Comparison of ENCODE assay signal across 17 cellular contexts in genomic region chr1:119047040-119047438, GRCh38. TPM values are rescaled to one million over a fixed set of nuclear protein-coding genes. Genes with fewer than 3 reads are reported as not detected.
DNase-seq lines count a peak whose midpoint lies in the region; ATAC-seq, FAIRE-seq and TF ChIP-seq lines count a peak whose summit lies in the region.
"Had no signal": no experiment of that assay in that cellular context is flagged by ENCODE, and none has a peak within 500 bp of the region (broad histone marks: within the 10 kb centered on the region; RNA-seq: fewer than 3 reads in every experiment).

No MANE protein-coding gene starts in this region.

- no peak overlapping the region for H2BK15ac ChIP-seq in H9 (ENCODE audit: low read depth, low read length)

- H4K8ac ChIP-seq in H9 (replicated peaks; ENCODE audit: insufficient read length, low read depth, low read length): no peak overlapping the region

- H3F3A ChIP-seq in PC-9 (ENCODE audit: insufficient read depth, low read depth): no peaks in the 10 kb centered on the region

- H3K27ac Mint-ChIP-seq in astrocyte (ENCODE audit: unreplicated experiment) (no peak overlapping the region), T-cell (no peak overlapping the region), H9 (peak overlapping the region in 1 of 3 experiments; percentile 41; a peak in 2 of 7 replicates)
- H3K27ac Mint-ChIP-seq: CD14-positive monocyte; memory B cell; stimulated activated memory B cell treated with anti-CD40 and anti-IgM and Interleukin-4, amounts not matched to agents 10 μg/mL and 1 μg/mL and 100 μg/mL, for 72 hours had no signal

- H3K9ac ChIP-seq in astrocyte (ENCODE audit: low read length) (peak overlapping the region; percentile 28), skeletal muscle satellite cell (ENCODE audit: low read depth, low read length) (peak overlapping the region; percentile 37), H9 (ENCODE audit: extremely low read depth, insufficient read length, low read length) (no peak overlapping the region)
- H3K9ac ChIP-seq: SK-N-SH had no signal

- H3K9me3 Mint-ChIP-seq in astrocyte (ENCODE audit: unreplicated experiment) (no peaks in the 10 kb centered on the region), T-cell (peaks cover 0 to 4% (median 0%) of the 10 kb centered on the region in 3 donors), H9 (no peaks in the 10 kb centered on the region)
- H3K9me3 Mint-ChIP-seq: stimulated activated memory B cell treated with anti-CD40 and anti-IgM and Interleukin-4, amounts not matched to agents 10 μg/mL and 1 μg/mL and 100 μg/mL, for 72 hours had no signal

- H3K14ac ChIP-seq in H9 (ENCODE audit: insufficient read depth, low read length): no peak overlapping the region

- H3K9me2 ChIP-seq in PC-9 (ENCODE audit: insufficient read depth): no peaks in the 10 kb centered on the region
- H3K9me2 ChIP-seq: SK-N-SH had no signal

- H3K4me3 Mint-ChIP-seq in astrocyte (ENCODE audit: unreplicated experiment): no peak overlapping the region
- H3K4me3 Mint-ChIP-seq in T-cell: no peak overlapping the region
- H3K4me3 Mint-ChIP-seq in H9: no peak overlapping the region
- H3K4me3 Mint-ChIP-seq: CD14-positive monocyte; memory B cell; stimulated activated memory B cell treated with anti-CD40 and anti-IgM and Interleukin-4, amounts not matched to agents 10 μg/mL and 1 μg/mL and 100 μg/mL, for 72 hours had no signal

- no peak overlapping the region for H3K4me3 ChIP-seq in astrocyte (ENCODE audit: insufficient read depth, low read depth, low read length)
- no peak overlapping the region for H3K4me3 ChIP-seq in skeletal muscle satellite cell (ENCODE audit: low read length)
- no peak overlapping the region for H3K4me3 ChIP-seq in PC-9

- no CpG with 5 or more reads among the region's 3 CpGs for WGBS in H9 (ENCODE audit: extremely low coverage, insufficient read length, low lambda C conversion rate)

- H3K56ac ChIP-seq in H9 (ENCODE audit: insufficient read length, low read depth, low read length): no peak overlapping the region

- H4K20me1 ChIP-seq in astrocyte (ENCODE audit: insufficient read depth, low read length) (no peaks in the 10 kb centered on the region), PC-9 (ENCODE audit: insufficient read depth) (0 out of 2 replicates have a peak, but pooled peaks cover 3% of the 10 kb centered on the region), H9 (ENCODE audit: control insufficient read depth, insufficient read depth, insufficient read length) (no peaks in the 10 kb centered on the region)

- H3K79me1 ChIP-seq in H9 (ENCODE audit: insufficient read depth, low read depth, low read length, poor library complexity, severe bottlenecking): no peaks in the 10 kb centered on the region

- no peaks in the 10 kb centered on the region for H3K79me2 ChIP-seq in astrocyte (ENCODE audit: insufficient read depth, low read length)
- no peaks in the 10 kb centered on the region for H3K79me2 ChIP-seq in PC-9 (ENCODE audit: low read depth)
- no peaks in the 10 kb centered on the region for H3K79me2 ChIP-seq in H9 (ENCODE audit: insufficient read depth, low read length)

- peaks cover 6% of the 10 kb centered on the region for H3K4me1 Mint-ChIP-seq in astrocyte (ENCODE audit: low read depth, unreplicated experiment)
- H3K4me1 Mint-ChIP-seq in T-cell: no peaks in the 10 kb centered on the region
- peaks cover 19 to 20% of the 10 kb centered on the region in 2 experiments for H3K4me1 Mint-ChIP-seq in H9
- H3K4me1 Mint-ChIP-seq: CD14-positive monocyte; stimulated activated memory B cell treated with anti-CD40 and anti-IgM and Interleukin-4, amounts not matched to agents 10 μg/mL and 1 μg/mL and 100 μg/mL, for 72 hours had no signal

- peak overlapping the region; percentile 59 for H3K4me2 ChIP-seq in astrocyte (ENCODE audit: low read length)
- H3K4me2 ChIP-seq in skeletal muscle satellite cell (ENCODE audit: low read length): peak overlapping the region; percentile 62
- H3K4me2 ChIP-seq in PC-9: no peak overlapping the region
- H3K4me2 ChIP-seq in H9 (ENCODE audit: insufficient read depth, insufficient read length, low read length): no peak overlapping the region
- H3K4me2 ChIP-seq: SK-N-SH had no signal

- no peak overlapping the region for H2AFZ ChIP-seq in astrocyte (ENCODE audit: low read depth, low read length)
- no peak overlapping the region for H2AFZ ChIP-seq in PC-9
- no peak overlapping the region for H2AFZ ChIP-seq in H9 (ENCODE audit: low read length)

- TF ChIP-seq CTCF in astrocyte (IDR thresholded peaks at IDR 0.05; ENCODE audit: insufficient read depth, low read depth, low read length) (no peak), PC-9 (conservative IDR thresholded peaks at IDR 0.05) (no peak), H9 (conservative IDR thresholded peaks at IDR 0.05) (no peak)

- H4K91ac ChIP-seq in H9 (ENCODE audit: insufficient read length, low read depth, low read length): no peak overlapping the region

- no peak overlapping the region for H2AK5ac ChIP-seq in H9 (ENCODE audit: insufficient read length, low read length)

- H3K9me3 ChIP-seq in astrocyte (ENCODE audit: insufficient read depth, low read depth, low read length) (no peaks in the 10 kb centered on the region), skeletal muscle satellite cell (replicated peaks; ENCODE audit: low read length) (no peaks in the 10 kb centered on the region), PC-9 (ENCODE audit: insufficient read depth, low read depth) (no peaks in the 10 kb centered on the region), H9 (ENCODE audit: control insufficient read depth, low read depth, low read length) (no peaks in the 10 kb centered on the region)
- H3K9me3 ChIP-seq: SK-N-SH had no signal

- H3K27me3 ChIP-seq in astrocyte (ENCODE audit: insufficient read depth, low read length): no peaks in the 10 kb centered on the region
- no peaks in the 10 kb centered on the region for H3K27me3 ChIP-seq in skeletal muscle satellite cell (ENCODE audit: control insufficient read depth, insufficient read depth, low read length)
- H3K27me3 ChIP-seq in PC-9 (ENCODE audit: insufficient read depth, low read depth): no peaks in the 10 kb centered on the region
- H3K27me3 ChIP-seq in H9 (ENCODE audit: insufficient read depth, low read length): no peaks in the 10 kb centered on the region

- H2BK20ac ChIP-seq in H9 (ENCODE audit: low read depth, low read length, poor library complexity, severe bottlenecking): no peak overlapping the region

- H3T11ph ChIP-seq in H9 (ENCODE audit: low read length): no peak overlapping the region

- no peak overlapping the region for H2BK120ac ChIP-seq in H9 (ENCODE audit: low read depth, low read length, poor library complexity, severe bottlenecking)

- H3K27me3 Mint-ChIP-seq in astrocyte (ENCODE audit: low read depth, unreplicated experiment): no peaks in the 10 kb centered on the region
- no peaks in the 10 kb centered on the region for H3K27me3 Mint-ChIP-seq in T-cell
- H3K27me3 Mint-ChIP-seq in H9 (ENCODE audit: low read depth): no peaks in the 10 kb centered on the region
- H3K27me3 Mint-ChIP-seq: memory B cell; stimulated activated memory B cell treated with anti-CD40 and anti-IgM and Interleukin-4, amounts not matched to agents 10 μg/mL and 1 μg/mL and 100 μg/mL, for 72 hours had no signal

- H3K36me3 ChIP-seq in astrocyte (ENCODE audit: insufficient read depth, low read length) (no peaks in the 10 kb centered on the region), skeletal muscle satellite cell (ENCODE audit: insufficient read depth, low read length) (no peaks in the 10 kb centered on the region), PC-9 (ENCODE audit: low read depth) (no peaks in the 10 kb centered on the region; the same call in 1 of the 2 replicates)
- H3K36me3 ChIP-seq: WERI-Rb-1 had no signal

- ATAC-seq in left cardiac atrium: peak; percentile 69 to 91
- ATAC-seq in T-cell (replicated peaks in 1 of 4): no peak
- ATAC-seq: stimulated activated memory B cell treated with anti-CD40 and anti-IgM and Interleukin-4, amounts not matched to agents 10 μg/mL and 1 μg/mL and 100 μg/mL, for 72 hours had no signal

- intact Hi-C loops in left cardiac atrium (cut with DNase I) (loop anchor here in 1 of 2 donors (10.0 kb wide), 1 partner anchor 98 kb away; the partner anchor contains the start of gene WARS2), PC-9 (cut with micrococcal nuclease; ENCODE audit: unreplicated experiment) (no loop called here)

- CTCF ChIA-PET in T-cell (lab: Charles Lee) (no interaction called here), PC-9 (lab: Charles Lee) (no interaction called here)

- H4K5ac ChIP-seq in H9 (ENCODE audit: insufficient read length, low read depth, low read length): no peak overlapping the region

- H3K36me3 Mint-ChIP-seq in astrocyte (ENCODE audit: low read depth, unreplicated experiment) (no peaks in the 10 kb centered on the region), T-cell (peaks cover 65% of the 10 kb centered on the region), H9 (ENCODE audit: insufficient read depth in 1 of 3, low read depth in 3 of 3) (no peaks in the 10 kb centered on the region)

- no TSS peak for BruUV-seq in PC-9 (replicated peaks; lab: Mats Ljungman, UMichigan)

- H3K4ac ChIP-seq in H9 (ENCODE audit: low read depth, low read length): no peak overlapping the region

- FAIRE-seq in astrocyte (lab: Jason Lieb, UNC): no peak

- H3K4me1 ChIP-seq in astrocyte (ENCODE audit: insufficient read depth, low read length): no peaks in the 10 kb centered on the region
- peaks cover 9% of the 10 kb centered on the region for H3K4me1 ChIP-seq in skeletal muscle satellite cell (ENCODE audit: control insufficient read depth, insufficient read depth, low read length)
- no peaks in the 10 kb centered on the region for H3K4me1 ChIP-seq in PC-9 (replicated peaks; ENCODE audit: insufficient read depth)
- H3K4me1 ChIP-seq in H9 (ENCODE audit: insufficient read depth, low read length): no peaks in the 10 kb centered on the region; the same call in 1 of the 2 replicates

- H2BK5ac ChIP-seq in H9 (ENCODE audit: insufficient read length, low read length): no peak overlapping the region

- H3K23me2 ChIP-seq in H9 (ENCODE audit: insufficient read length, low read depth, low read length, poor library complexity, severe bottlenecking): no peaks in the 10 kb centered on the region

- peak overlapping the region; percentile 54 for H3K27ac ChIP-seq in astrocyte (ENCODE audit: low read depth, low read length)
- H3K27ac ChIP-seq in PC-9: no peak overlapping the region
- no peak overlapping the region for H3K27ac ChIP-seq in H9 (ENCODE audit: insufficient read length, low read depth, low read length)
- H3K27ac ChIP-seq: WERI-Rb-1 had no signal

- POLR2A ChIA-PET in T-cell (lab: Charles Lee) (interaction anchor here in 1 of 2 donors (0.6 kb wide), 1 partner anchor 313 kb away, joined by 3 read pairs; no protein-coding TSS in a partner anchor), PC-9 (lab: Charles Lee; ENCODE audit: unreplicated experiment) (no interaction called here)

- no peak overlapping the region for H3K23ac ChIP-seq in H9 (ENCODE audit: insufficient read length, low read depth, low read length)

- H3K18ac ChIP-seq in H9 (ENCODE audit: insufficient read length, low read depth, low read length): no peak overlapping the region

- no peak overlapping the region for H2BK12ac ChIP-seq in H9 (ENCODE audit: insufficient read length, low read depth, low read length)

- peak; percentile 54 for DNase-seq in EH (ENCODE audit: low read depth)
- DNase-seq in astrocyte (ENCODE audit: low read depth): peak; percentile 72
- no peak for DNase-seq in left cardiac atrium
- DNase-seq in T-cell: no peak
- no peak for DNase-seq in UCSD-AML1 (lab: John Stamatoyannopoulos, UW; ENCODE audit: unreplicated experiment)
- no peak for DNase-seq in PC-9
- DNase-seq in H9: no peak
- DNase-seq: activated CD8-positive, alpha-beta memory T cell treated with anti-CD3 and anti-CD28 coated beads, Interleukin-2, amount 50 U/mL, for 48 hours; effector CD8-positive, alpha-beta T cell; hypothalamus; SK-N-SH; stimulated activated CD4-positive, alpha-beta T cell treated with anti-CD3 and anti-CD28 coated beads, Interleukin-2, amount 100 ng/mL, for 24 hours; WERI-Rb-1 had no signal

RNA-seq across cellular contexts. Expression of gene TBX15, which starts 58.9 kb away (rescaled TPM):
- total RNA-seq in astrocyte (0.07 and 0.10 TPM in 2 replicates), left cardiac atrium (1 to 10 TPM; 2.2 to 4.5 TPM), T-cell (under 1 TPM in 1 of 5 donors, not detected in 4; 0.12 TPM), PC-9 (2021) (not detected in 2 replicates), H9 (2021) (0.07 TPM in 1 of 2 replicates, not detected in the other)
- 17.9 and 22.6 TPM in 2 replicates for total RNA-seq in skeletal muscle satellite cell (2012; rRNA removed)

Comparison
In these comparisons a context has a peak if more than half of its experiments do, and no peak if none do; other contexts are left out.
1. DNase-seq: peak in EH (single experiment) and astrocyte (single experiment); none in left cardiac atrium (single experiment), T-cell (0 of 34), UCSD-AML1 (single experiment), PC-9 (0 of 2) and H9 (single experiment).
2. H3K4me2 ChIP-seq: peak in astrocyte (single experiment) and skeletal muscle satellite cell (single experiment); none in PC-9 (single experiment) and H9 (single experiment).
3. ATAC-seq: peak in left cardiac atrium (2 of 2); none in T-cell (0 of 4).